1 cellular context compared by ENCODE assay signal in genomic region chr2:96264656-96265348, GRCh38.
TF ChIP-seq lines count a peak whose summit lies in the region.

No MANE protein-coding gene starts in this region.

TF ChIP-seq in HCT116, 20 proteins besides CTCF, POLR2A, EP300 and RAD21:
- no peak for TF ChIP-seq SP1 (IDR thresholded peaks at IDR 0.05; ENCODE audit: low read depth)
- no peak for TF ChIP-seq EGR1 (IDR thresholded peaks at IDR 0.05; ENCODE audit: low read depth)
- TF ChIP-seq EZH2phosphoT487 (IDR thresholded peaks at IDR 0.05; ENCODE audit: borderline replicate concordance): no peak
- no peak for TF ChIP-seq FOSL1 (IDR thresholded peaks at IDR 0.05; ENCODE audit: low read depth)
- TF ChIP-seq EZH2 (IDR thresholded peaks at IDR 0.05): no peak
- TF ChIP-seq, protein P1, sequence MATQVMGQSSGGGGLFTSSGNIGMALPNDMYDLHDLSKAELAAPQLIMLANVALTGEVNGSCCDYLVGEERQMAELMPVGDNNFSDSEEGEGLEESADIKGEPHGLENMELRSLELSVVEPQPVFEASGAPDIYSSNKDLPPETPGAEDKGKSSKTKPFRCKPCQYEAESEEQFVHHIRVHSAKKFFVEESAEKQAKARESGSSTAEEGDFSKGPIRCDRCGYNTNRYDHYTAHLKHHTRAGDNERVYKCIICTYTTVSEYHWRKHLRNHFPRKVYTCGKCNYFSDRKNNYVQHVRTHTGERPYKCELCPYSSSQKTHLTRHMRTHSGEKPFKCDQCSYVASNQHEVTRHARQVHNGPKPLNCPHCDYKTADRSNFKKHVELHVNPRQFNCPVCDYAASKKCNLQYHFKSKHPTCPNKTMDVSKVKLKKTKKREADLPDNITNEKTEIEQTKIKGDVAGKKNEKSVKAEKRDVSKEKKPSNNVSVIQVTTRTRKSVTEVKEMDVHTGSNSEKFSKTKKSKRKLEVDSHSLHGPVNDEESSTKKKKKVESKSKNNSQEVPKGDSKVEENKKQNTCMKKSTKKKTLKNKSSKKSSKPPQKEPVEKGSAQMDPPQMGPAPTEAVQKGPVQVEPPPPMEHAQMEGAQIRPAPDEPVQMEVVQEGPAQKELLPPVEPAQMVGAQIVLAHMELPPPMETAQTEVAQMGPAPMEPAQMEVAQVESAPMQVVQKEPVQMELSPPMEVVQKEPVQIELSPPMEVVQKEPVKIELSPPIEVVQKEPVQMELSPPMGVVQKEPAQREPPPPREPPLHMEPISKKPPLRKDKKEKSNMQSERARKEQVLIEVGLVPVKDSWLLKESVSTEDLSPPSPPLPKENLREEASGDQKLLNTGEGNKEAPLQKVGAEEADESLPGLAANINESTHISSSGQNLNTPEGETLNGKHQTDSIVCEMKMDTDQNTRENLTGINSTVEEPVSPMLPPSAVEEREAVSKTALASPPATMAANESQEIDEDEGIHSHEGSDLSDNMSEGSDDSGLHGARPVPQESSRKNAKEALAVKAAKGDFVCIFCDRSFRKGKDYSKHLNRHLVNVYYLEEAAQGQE (IDR thresholded peaks at IDR 0.05; ENCODE audit: low read depth): no peak
- TF ChIP-seq ZFX (IDR thresholded peaks at IDR 0.05): no peak
- no peak for TF ChIP-seq ZBTB33 (IDR thresholded peaks at IDR 0.05; ENCODE audit: extremely low read depth, insufficient replicate concordance, low read length)
- TF ChIP-seq JUND (IDR thresholded peaks at IDR 0.05): no peak
- no peak for TF ChIP-seq CBX3 (IDR thresholded peaks at IDR 0.05; ENCODE audit: low read depth)
- TF ChIP-seq TCF7L2 (IDR thresholded peaks at IDR 0.05; ENCODE audit: borderline replicate concordance, extremely low read depth, insufficient read depth, insufficient read length): no peak
- no peak for TF ChIP-seq SIN3A (IDR thresholded peaks at IDR 0.05; ENCODE audit: low read depth)
- TF ChIP-seq, protein P2, sequence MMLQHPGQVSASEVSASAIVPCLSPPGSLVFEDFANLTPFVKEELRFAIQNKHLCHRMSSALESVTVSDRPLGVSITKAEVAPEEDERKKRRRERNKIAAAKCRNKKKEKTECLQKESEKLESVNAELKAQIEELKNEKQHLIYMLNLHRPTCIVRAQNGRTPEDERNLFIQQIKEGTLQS (IDR thresholded peaks at IDR 0.05): no peak
- no peak for TF ChIP-seq SRF (IDR thresholded peaks at IDR 0.05; ENCODE audit: low read depth)
- no peak for TF ChIP-seq CEBPB (IDR thresholded peaks at IDR 0.05; ENCODE audit: low read depth)
- no peak for TF ChIP-seq MAX (IDR thresholded peaks at IDR 0.05)
- no peak for TF ChIP-seq YY1 (IDR thresholded peaks at IDR 0.05; ENCODE audit: extremely low read depth, insufficient replicate concordance, low read depth, low read length)
- TF ChIP-seq POLR2AphosphoS5 (IDR thresholded peaks at IDR 0.05; ENCODE audit: low read depth, low read length): no peak
- no peak for TF ChIP-seq ELF1 (IDR thresholded peaks at IDR 0.05; ENCODE audit: borderline replicate concordance, low read depth)
TF ChIP-seq in HCT116: peak in this region for 0.
